Comparison of ENCODE assay signal across 1 cellular context in the genomic region with DNA sequence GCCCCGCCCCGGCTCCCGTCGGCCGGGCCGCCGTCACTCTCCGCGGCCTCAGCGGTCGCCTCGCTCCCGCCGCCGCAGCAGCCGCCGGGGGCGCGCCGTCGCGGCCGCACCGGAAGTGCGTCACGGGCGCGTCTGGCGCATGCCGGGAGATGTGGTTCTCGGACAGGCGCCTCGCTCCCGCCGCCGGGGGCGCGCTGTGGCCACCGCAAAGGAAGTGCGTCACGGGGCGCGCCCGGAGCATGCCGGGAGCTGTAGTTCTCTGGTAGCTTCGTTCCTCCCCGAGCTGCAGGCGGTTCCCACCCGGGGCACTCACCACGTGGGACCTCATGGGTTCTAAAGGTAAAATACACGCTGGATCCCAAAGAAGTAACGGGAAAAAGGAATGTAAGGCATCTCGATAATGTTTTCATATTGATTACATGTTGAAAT.
A peak's percentile ranks its signal among the peaks of the same experiment; 100 is the strongest.
TF ChIP-seq lines count a peak whose summit lies in the region.

Gene UBAC1 (minus strand): TSS at position 97 of the 429 bp plus-strand sequence. CDS start 211 bp downstream, outside the sequence.

TF ChIP-seq in HepG2, 621 proteins besides CTCF, POLR2A, EP300 and RAD21 (continued from another document and continues in another):
- no peak for TF ChIP-seq DBP (CRISPR knock-in tag; IDR thresholded peaks at IDR 0.05; ENCODE audit: not compliant biosample characterization)
- TF ChIP-seq, protein P1, sequence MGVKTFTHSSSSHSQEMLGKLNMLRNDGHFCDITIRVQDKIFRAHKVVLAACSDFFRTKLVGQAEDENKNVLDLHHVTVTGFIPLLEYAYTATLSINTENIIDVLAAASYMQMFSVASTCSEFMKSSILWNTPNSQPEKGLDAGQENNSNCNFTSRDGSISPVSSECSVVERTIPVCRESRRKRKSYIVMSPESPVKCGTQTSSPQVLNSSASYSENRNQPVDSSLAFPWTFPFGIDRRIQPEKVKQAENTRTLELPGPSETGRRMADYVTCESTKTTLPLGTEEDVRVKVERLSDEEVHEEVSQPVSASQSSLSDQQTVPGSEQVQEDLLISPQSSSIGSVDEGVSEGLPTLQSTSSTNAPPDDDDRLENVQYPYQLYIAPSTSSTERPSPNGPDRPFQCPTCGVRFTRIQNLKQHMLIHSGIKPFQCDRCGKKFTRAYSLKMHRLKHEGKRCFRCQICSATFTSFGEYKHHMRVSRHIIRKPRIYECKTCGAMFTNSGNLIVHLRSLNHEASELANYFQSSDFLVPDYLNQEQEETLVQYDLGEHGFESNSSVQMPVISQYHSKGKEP (CRISPR knock-in tag; IDR thresholded peaks at IDR 0.05) = no peak
- peak; percentile 50; the same call in 1 of the 2 replicates for TF ChIP-seq ATF2 (CRISPR knock-in tag; IDR thresholded peaks at IDR 0.05)
- no peak for TF ChIP-seq CHD2 (IDR thresholded peaks at IDR 0.05; ENCODE audit: low read depth, low read length)
- TF ChIP-seq, protein P2, sequence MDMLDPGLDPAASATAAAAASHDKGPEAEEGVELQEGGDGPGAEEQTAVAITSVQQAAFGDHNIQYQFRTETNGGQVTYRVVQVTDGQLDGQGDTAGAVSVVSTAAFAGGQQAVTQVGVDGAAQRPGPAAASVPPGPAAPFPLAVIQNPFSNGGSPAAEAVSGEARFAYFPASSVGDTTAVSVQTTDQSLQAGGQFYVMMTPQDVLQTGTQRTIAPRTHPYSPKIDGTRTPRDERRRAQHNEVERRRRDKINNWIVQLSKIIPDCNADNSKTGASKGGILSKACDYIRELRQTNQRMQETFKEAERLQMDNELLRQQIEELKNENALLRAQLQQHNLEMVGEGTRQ (IDR thresholded peaks at IDR 0.05; ENCODE audit: low read depth, low read length) = 0 out of 2 replicates have a peak, but pooled peaks have one; percentile 16
- TF ChIP-seq, protein P2 (CRISPR knock-in tag; IDR thresholded peaks at IDR 0.05; ENCODE audit: borderline replicate concordance) = no peak
- peak; percentile 66; the same call in 1 of the 2 replicates for TF ChIP-seq ERF (CRISPR knock-in tag; IDR thresholded peaks at IDR 0.05)
- TF ChIP-seq, protein P3, sequence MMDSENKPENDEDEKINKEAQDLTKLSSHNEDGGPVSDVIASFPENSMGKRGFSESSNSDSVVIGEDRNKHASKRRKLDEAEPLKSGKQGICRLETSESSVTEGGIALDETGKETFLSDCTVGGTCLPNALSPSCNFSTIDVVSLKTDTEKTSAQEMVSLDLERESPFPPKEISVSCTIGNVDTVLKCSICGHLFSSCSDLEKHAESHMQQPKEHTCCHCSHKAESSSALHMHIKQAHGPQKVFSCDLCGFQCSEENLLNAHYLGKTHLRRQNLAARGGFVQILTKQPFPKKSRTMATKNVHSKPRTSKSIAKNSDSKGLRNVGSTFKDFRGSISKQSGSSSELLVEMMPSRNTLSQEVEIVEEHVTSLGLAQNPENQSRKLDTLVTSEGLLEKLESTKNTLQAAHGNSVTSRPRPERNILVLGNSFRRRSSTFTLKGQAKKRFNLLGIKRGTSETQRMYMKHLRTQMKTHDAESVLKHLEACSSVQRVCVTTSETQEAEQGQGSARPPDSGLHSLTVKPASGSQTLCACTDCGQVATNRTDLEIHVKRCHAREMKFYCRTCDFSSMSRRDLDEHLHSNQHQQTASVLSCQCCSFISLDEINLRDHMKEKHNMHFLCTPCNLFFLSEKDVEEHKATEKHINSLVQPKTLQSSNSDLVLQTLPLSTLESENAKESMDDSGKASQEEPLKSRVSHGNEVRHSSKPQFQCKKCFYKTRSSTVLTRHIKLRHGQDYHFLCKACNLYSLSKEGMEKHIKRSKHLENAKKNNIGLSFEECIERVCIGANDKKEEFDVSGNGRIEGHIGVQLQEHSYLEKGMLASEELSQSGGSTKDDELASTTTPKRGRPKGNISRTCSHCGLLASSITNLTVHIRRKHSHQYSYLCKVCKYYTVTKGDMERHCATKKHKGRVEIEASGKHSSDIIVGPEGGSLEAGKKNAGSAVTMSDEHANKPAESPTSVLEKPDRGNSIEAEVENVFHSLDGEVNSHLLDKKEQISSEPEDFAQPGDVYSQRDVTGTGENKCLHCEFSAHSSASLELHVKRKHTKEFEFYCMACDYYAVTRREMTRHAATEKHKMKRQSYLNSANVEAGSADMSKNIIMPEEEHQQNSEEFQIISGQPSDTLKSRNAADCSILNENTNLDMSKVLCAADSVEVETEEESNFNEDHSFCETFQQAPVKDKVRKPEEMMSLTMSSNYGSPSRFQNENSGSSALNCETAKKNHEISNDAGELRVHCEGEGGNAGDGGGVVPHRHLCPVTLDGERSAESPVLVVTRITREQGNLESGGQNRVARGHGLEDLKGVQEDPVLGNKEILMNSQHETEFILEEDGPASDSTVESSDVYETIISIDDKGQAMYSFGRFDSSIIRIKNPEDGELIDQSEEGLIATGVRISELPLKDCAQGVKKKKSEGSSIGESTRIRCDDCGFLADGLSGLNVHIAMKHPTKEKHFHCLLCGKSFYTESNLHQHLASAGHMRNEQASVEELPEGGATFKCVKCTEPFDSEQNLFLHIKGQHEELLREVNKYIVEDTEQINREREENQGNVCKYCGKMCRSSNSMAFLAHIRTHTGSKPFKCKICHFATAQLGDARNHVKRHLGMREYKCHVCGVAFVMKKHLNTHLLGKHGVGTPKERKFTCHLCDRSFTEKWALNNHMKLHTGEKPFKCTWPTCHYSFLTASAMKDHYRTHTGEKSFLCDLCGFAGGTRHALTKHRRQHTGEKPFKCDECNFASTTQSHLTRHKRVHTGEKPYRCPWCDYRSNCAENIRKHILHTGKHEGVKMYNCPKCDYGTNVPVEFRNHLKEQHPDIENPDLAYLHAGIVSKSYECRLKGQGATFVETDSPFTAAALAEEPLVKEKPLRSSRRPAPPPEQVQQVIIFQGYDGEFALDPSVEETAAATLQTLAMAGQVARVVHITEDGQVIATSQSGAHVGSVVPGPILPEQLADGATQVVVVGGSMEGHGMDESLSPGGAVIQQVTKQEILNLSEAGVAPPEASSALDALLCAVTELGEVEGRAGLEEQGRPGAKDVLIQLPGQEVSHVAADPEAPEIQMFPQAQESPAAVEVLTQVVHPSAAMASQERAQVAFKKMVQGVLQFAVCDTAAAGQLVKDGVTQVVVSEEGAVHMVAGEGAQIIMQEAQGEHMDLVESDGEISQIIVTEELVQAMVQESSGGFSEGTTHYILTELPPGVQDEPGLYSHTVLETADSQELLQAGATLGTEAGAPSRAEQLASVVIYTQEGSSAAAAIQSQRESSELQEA (CRISPR knock-in tag; IDR thresholded peaks at IDR 0.05; ENCODE audit: not compliant biosample characterization) = no peak
- no peak for TF ChIP-seq CC2D1A (CRISPR knock-in tag; IDR thresholded peaks at IDR 0.05)
- no peak for TF ChIP-seq JUNB (CRISPR knock-in tag; IDR thresholded peaks at IDR 0.05; ENCODE audit: borderline replicate concordance)
- TF ChIP-seq YY1 (IDR thresholded peaks at IDR 0.05; ENCODE audit: insufficient read depth, insufficient replicate concordance, low read depth, low read length) = peak; percentile 46
- no peak for TF ChIP-seq NFE2L2 (IDR thresholded peaks at IDR 0.05; ENCODE audit: low read length)
- TF ChIP-seq, protein P4, sequence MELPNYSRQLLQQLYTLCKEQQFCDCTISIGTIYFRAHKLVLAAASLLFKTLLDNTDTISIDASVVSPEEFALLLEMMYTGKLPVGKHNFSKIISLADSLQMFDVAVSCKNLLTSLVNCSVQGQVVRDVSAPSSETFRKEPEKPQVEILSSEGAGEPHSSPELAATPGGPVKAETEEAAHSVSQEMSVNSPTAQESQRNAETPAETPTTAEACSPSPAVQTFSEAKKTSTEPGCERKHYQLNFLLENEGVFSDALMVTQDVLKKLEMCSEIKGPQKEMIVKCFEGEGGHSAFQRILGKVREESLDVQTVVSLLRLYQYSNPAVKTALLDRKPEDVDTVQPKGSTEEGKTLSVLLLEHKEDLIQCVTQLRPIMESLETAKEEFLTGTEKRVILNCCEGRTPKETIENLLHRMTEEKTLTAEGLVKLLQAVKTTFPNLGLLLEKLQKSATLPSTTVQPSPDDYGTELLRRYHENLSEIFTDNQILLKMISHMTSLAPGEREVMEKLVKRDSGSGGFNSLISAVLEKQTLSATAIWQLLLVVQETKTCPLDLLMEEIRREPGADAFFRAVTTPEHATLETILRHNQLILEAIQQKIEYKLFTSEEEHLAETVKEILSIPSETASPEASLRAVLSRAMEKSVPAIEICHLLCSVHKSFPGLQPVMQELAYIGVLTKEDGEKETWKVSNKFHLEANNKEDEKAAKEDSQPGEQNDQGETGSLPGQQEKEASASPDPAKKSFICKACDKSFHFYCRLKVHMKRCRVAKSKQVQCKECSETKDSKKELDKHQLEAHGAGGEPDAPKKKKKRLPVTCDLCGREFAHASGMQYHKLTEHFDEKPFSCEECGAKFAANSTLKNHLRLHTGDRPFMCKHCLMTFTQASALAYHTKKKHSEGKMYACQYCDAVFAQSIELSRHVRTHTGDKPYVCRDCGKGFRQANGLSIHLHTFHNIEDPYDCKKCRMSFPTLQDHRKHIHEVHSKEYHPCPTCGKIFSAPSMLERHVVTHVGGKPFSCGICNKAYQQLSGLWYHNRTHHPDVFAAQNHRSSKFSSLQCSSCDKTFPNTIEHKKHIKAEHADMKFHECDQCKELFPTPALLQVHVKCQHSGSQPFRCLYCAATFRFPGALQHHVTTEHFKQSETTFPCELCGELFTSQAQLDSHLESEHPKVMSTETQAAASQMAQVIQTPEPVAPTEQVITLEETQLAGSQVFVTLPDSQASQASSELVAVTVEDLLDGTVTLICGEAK (IDR thresholded peaks at IDR 0.05) = peak; percentile 35; the same call in 1 of the 2 replicates
- TF ChIP-seq, protein P4 (CRISPR knock-in tag; IDR thresholded peaks at IDR 0.05) = no peak
- TF ChIP-seq PBX2 (CRISPR knock-in tag; IDR thresholded peaks at IDR 0.05) = no peak
- TF ChIP-seq ZGPAT (CRISPR knock-in tag; IDR thresholded peaks at IDR 0.05) = 0 out of 2 replicates have a peak, but pooled peaks have one; percentile 18
